In the genomic region with DNA sequence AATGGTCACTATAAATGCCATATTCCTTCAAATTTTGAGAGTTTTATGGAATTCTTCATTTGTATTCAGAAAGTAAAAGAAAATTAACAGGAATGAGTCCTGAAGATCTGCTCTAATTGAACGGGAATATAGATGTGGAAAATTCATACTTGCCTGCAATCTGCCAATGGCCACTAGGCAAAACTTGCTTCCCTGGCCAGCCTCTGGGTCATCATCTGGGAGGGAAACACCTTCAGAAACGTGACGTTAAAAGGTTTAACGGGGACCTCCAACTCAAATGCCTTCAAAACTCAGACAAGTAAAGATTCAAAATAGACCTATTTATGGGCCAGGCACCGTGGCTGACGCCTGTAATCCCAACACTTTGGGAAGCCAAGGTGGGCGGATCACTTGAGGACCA, we compare ENCODE assay signal across 2 cellular contexts.
TF ChIP-seq lines count a peak whose summit lies in the region.

No MANE protein-coding gene starts in this region.

TF ChIP-seq in IMR-90, 13 proteins besides CTCF, POLR2A, EP300 and RAD21:
- TF ChIP-seq CEBPB (IDR thresholded peaks at IDR 0.05; ENCODE audit: low read depth, low read length), result no peak
- no peak for TF ChIP-seq CHD1 (IDR thresholded peaks at IDR 0.05; ENCODE audit: low read depth, low read length)
- no peak for TF ChIP-seq MAFK (IDR thresholded peaks at IDR 0.05; ENCODE audit: low read depth, low read length)
- no peak for TF ChIP-seq BHLHE40 (IDR thresholded peaks at IDR 0.05; ENCODE audit: low read depth, low read length)
- no peak for TF ChIP-seq MAZ (IDR thresholded peaks at IDR 0.05; ENCODE audit: borderline replicate concordance, low read depth, low read length)
- no peak for TF ChIP-seq NFE2L2 (IDR thresholded peaks at IDR 0.05; ENCODE audit: low read depth, low read length)
- no peak for TF ChIP-seq USF2 (IDR thresholded peaks at IDR 0.05; ENCODE audit: low read depth, low read length)
- no peak for TF ChIP-seq ELK1 (IDR thresholded peaks at IDR 0.05; ENCODE audit: borderline replicate concordance, low read depth, low read length)
- no peak for TF ChIP-seq RCOR1 (IDR thresholded peaks at IDR 0.05; ENCODE audit: insufficient replicate concordance, low read length)
- TF ChIP-seq FOS (IDR thresholded peaks at IDR 0.05; ENCODE audit: low read depth, low read length), result no peak
- TF ChIP-seq SMC3 (IDR thresholded peaks at IDR 0.05; ENCODE audit: low read depth, low read length), result no peak
- no peak for TF ChIP-seq RFX5 (IDR thresholded peaks at IDR 0.05; ENCODE audit: low read depth, low read length)
- no peak for TF ChIP-seq MXI1 (IDR thresholded peaks at IDR 0.05; ENCODE audit: borderline replicate concordance, low read depth, low read length)

TF ChIP-seq in neural cell, 6 proteins besides CTCF, POLR2A, EP300 and RAD21:
- TF ChIP-seq, protein P1, sequence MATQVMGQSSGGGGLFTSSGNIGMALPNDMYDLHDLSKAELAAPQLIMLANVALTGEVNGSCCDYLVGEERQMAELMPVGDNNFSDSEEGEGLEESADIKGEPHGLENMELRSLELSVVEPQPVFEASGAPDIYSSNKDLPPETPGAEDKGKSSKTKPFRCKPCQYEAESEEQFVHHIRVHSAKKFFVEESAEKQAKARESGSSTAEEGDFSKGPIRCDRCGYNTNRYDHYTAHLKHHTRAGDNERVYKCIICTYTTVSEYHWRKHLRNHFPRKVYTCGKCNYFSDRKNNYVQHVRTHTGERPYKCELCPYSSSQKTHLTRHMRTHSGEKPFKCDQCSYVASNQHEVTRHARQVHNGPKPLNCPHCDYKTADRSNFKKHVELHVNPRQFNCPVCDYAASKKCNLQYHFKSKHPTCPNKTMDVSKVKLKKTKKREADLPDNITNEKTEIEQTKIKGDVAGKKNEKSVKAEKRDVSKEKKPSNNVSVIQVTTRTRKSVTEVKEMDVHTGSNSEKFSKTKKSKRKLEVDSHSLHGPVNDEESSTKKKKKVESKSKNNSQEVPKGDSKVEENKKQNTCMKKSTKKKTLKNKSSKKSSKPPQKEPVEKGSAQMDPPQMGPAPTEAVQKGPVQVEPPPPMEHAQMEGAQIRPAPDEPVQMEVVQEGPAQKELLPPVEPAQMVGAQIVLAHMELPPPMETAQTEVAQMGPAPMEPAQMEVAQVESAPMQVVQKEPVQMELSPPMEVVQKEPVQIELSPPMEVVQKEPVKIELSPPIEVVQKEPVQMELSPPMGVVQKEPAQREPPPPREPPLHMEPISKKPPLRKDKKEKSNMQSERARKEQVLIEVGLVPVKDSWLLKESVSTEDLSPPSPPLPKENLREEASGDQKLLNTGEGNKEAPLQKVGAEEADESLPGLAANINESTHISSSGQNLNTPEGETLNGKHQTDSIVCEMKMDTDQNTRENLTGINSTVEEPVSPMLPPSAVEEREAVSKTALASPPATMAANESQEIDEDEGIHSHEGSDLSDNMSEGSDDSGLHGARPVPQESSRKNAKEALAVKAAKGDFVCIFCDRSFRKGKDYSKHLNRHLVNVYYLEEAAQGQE (IDR thresholded peaks at IDR 0.05; ENCODE audit: borderline replicate concordance), result no peak
- TF ChIP-seq TAF1 (IDR thresholded peaks at IDR 0.05; ENCODE audit: low read depth) (no peak), MXI1 (conservative IDR thresholded peaks at IDR 0.05; ENCODE audit: poor library complexity, severe bottlenecking) (no peak), SMC3 (conservative IDR thresholded peaks at IDR 0.05; ENCODE audit: poor library complexity) (no peak), EZH2 (IDR thresholded peaks at IDR 0.05; ENCODE audit: borderline replicate concordance, insufficient read depth, low read length, poor library complexity, severe bottlenecking) (no peak), POLR2AphosphoS5 (IDR thresholded peaks at IDR 0.05) (no peak)
